Comparison of ENCODE assay signal across 8 cellular contexts in the genomic region with DNA sequence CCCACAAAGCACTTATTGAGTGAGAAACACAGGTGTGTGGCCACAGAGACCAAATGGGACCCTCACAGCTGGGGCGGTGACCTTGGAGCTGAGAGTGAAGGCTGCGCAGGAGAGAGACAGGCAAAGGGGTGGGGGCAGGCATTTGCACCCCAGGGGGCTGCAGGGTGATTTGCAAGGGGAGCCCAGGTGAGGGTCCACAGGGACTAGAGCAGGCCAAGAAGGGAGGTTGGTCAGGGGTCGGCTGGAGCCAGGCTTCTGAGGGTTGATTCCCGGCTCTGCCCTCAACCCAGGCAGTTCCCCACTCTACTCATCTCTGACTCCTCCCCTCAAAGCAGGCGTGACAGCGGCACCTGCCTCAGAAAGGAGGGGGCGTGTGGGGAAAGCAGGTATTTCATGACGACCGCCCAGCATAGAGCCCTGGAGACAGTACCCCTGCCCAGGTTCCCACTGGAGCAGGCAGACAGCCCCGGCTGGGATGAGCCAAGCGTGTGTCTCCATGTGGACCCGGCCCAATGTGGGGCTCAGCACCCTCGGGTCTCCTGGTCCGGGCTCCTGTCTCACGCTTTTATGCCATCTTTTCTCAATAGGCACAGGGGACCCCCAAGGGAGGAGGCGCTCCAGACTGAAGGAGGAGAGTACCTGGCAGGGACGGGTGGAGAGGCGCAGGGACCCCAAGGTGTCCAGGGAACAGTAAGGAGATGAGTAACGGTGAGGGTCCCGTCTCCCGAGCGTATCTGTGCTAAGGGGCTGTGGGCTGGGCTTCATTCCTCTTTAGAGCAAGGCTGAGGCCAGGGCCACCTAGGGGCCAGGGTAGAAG. TPM values are rescaled to one million over a fixed set of nuclear protein-coding genes. Genes with fewer than 3 reads are reported as not detected.
DNase-seq lines count a peak whose midpoint lies in the region; ATAC-seq, FAIRE-seq and TF ChIP-seq lines count a peak whose summit lies in the region.

No MANE protein-coding gene starts in this region.

- DNase-seq in CD14-positive monocyte (ENCODE audit: low spot score) (no peak), A172 (ENCODE audit: low spot score) (no peak), GM19239 (ENCODE audit: insufficient read length, low spot score) (no peak)

- H3K4me3 Mint-ChIP-seq in CD14-positive monocyte, result peak overlapping the region in 1 of 2 donors; percentile 13

- FAIRE-seq in GM19239 (lab: Jason Lieb, UNC), result no peak

- H3K4me1 ChIP-seq in parathyroid adenoma, result peaks cover 11% of the 10 kb centered on the region

- no peak overlapping the region for H3K4me3 ChIP-seq in parathyroid adenoma (ENCODE audit: low read depth, low read length)

- peaks cover 8% of the 10 kb centered on the region; the same call in 1 of the 2 replicates for H3K36me3 ChIP-seq in KOPT-K1 (ENCODE audit: insufficient read depth, low read length)
- no peaks in the 10 kb centered on the region for H3K36me3 ChIP-seq in parathyroid adenoma (ENCODE audit: control insufficient read depth, insufficient read depth, low read length)

- no peak for ATAC-seq in HG03025 (IDR thresholded peaks at IDR 0.05; ENCODE audit: low FRiP score, unreplicated experiment)
- no peak for ATAC-seq in GM21825 (IDR thresholded peaks at IDR 0.05; ENCODE audit: unreplicated experiment)

- H3K27ac Mint-ChIP-seq in CD14-positive monocyte, result peak overlapping the region; percentile 85 to 99 (median 94)

- peaks cover 41% of the 10 kb centered on the region for H3K4me1 Mint-ChIP-seq in CD14-positive monocyte

- H3K27me3 ChIP-seq in parathyroid adenoma (ENCODE audit: control insufficient read depth, insufficient read depth, low read length), result no peaks in the 10 kb centered on the region

- intact Hi-C loops in CD14-positive monocyte (cut with micrococcal nuclease), result loop anchor here (2.0 to 10.0 kb wide), 7 partner anchors 51 to 388 kb away; a partner anchor contains a TSS

- H3K9me3 Mint-ChIP-seq in CD14-positive monocyte, result peaks cover 0 to under 1% (median 0%) of the 10 kb centered on the region in 7 donors

- H3K9ac ChIP-seq in parathyroid adenoma, result no peak overlapping the region

- no peak for TF ChIP-seq CTCF in CD14-positive monocyte (IDR thresholded peaks at IDR 0.05)
- TF ChIP-seq CTCF in parathyroid adenoma (IDR thresholded peaks at IDR 0.05), result no peak

- H2AFZ ChIP-seq in parathyroid adenoma, result peak overlapping the region; percentile 92

- H3K36me3 Mint-ChIP-seq in CD14-positive monocyte, result peaks cover 4 to 6% of the 10 kb centered on the region in 2 donors

- no peak overlapping the region for H3K4me2 ChIP-seq in parathyroid adenoma (ENCODE audit: low read length)

- H3K27me3 Mint-ChIP-seq in CD14-positive monocyte (ENCODE audit: low read depth in 3 of 3), result peaks cover 0 to 1% (median 0%) of the 10 kb centered on the region in 3 donors

- H3K9me3 ChIP-seq in KOPT-K1 (ENCODE audit: insufficient read depth, low read length, poor library complexity, severe bottlenecking), result no peaks in the 10 kb centered on the region
- no peaks in the 10 kb centered on the region for H3K9me3 ChIP-seq in parathyroid adenoma (ENCODE audit: control insufficient read depth, low read length)

- no peaks in the 10 kb centered on the region for H3K79me2 ChIP-seq in parathyroid adenoma

- H3K27ac ChIP-seq in KOPT-K1 (ENCODE audit: low read depth, low read length, poor library complexity, severe bottlenecking) (peak overlapping the region; percentile 45), cingulate gyrus (ENCODE audit: low read depth, low read length) (peak overlapping the region; percentile 94), parathyroid adenoma (peak overlapping the region; percentile 67)

RNA-seq across cellular contexts. Expression of a gene that starts 3.1 kb away (rescaled TPM):
- polyA plus RNA-seq in CD14-positive monocyte, result 10 to 100 TPM; 10.2 to 10.5 TPM
- total RNA-seq in A172 (2014; rRNA removed; shearing (Covaris generic)), result 60.5 and 63.2 TPM in 2 replicates

RNA-seq across cellular contexts. Expression of a gene that starts 11.5 kb away (rescaled TPM):
- polyA plus RNA-seq in CD14-positive monocyte, result 10 to 100 TPM; 47.8 to 79.3 TPM
- 66.0 and 90.7 TPM in 2 replicates for total RNA-seq in A172 (2014; rRNA removed; shearing (Covaris generic))

RNA-seq across cellular contexts. Expression of a gene that starts 23.7 kb away (rescaled TPM):
- 1 to 10 TPM; 1.8 to 2.6 TPM for polyA plus RNA-seq in CD14-positive monocyte
- total RNA-seq in A172 (2014; rRNA removed; shearing (Covaris generic)), result 1.9 and 2.8 TPM in 2 replicates
